ENCODE assay signal across 8 cellular contexts in genomic region chr17:7219812-7220592, GRCh38. TPM values are rescaled to one million over a fixed set of nuclear protein-coding genes. Genes with fewer than 3 reads are reported as not detected.
A peak's percentile ranks its signal among the peaks of the same experiment; 100 is the strongest.
DNase-seq lines count a peak whose midpoint lies in the region; ATAC-seq and TF ChIP-seq lines count a peak whose summit lies in the region.

TSS of gene ACADVL (plus strand) at chr17:7219938. CDS start at chr17:7219985, 47 bp downstream.
TSS of gene DLG4 (minus strand) at chr17:7219836.

- intact Hi-C loops in natural killer cell (cut with micrococcal nuclease), result loop anchor here (5.0 to 10.0 kb wide), 2 partner anchors 32 to 465 kb away; partner anchors contain the start of genes CTDNEP1, ELP5, TP53 and WRAP53

- ATAC-seq in GM19025 (IDR thresholded peaks at IDR 0.05; ENCODE audit: low read depth, unreplicated experiment) (peak; percentile 61), HG03571 (IDR thresholded peaks at IDR 0.05; ENCODE audit: unreplicated experiment) (peak; percentile 44), natural killer cell (peak; percentile 83 to 88 (median 83))
- peak; percentile 80 for ATAC-seq in stimulated activated naive CD8-positive, alpha-beta T cell treated with anti-CD3 and anti-CD28 coated beads, Interleukin-15, Interleukin-2, amounts not matched to agents 100 U/mL and 50 U/mL, for 24 hours

- no peak for TF ChIP-seq CTCF in AG09319 (IDR thresholded peaks at IDR 0.05; ENCODE audit: low read depth, low read length)
- TF ChIP-seq CTCF in RWPE1 (conservative IDR thresholded peaks at IDR 0.05; ENCODE audit: low read depth), result no peak
- no peak for TF ChIP-seq CTCF in natural killer cell (IDR thresholded peaks at IDR 0.05)

- CTCF ChIA-PET in RWPE1 (lab: Yijun Ruan, JAX), result interaction anchor here (0.6 to 1.7 kb wide), 5 partner anchors 12 to 174 kb away, joined by 3 to 8 read pairs (median 4); no protein-coding TSS in a partner anchor

- H3K36me3 Mint-ChIP-seq in natural killer cell, result no peaks in the 10 kb centered on the region

- peaks cover 19 to 49% of the 10 kb centered on the region in 2 donors for H3K4me1 Mint-ChIP-seq in natural killer cell

- no peaks in the 10 kb centered on the region for H3K9me3 Mint-ChIP-seq in natural killer cell

- peaks cover 0 to 4% of the 10 kb centered on the region in 2 donors for H3K27me3 Mint-ChIP-seq in natural killer cell (ENCODE audit: low read depth in 2 of 2)

- peak within 1 kb of the TSS; percentile 94 to 98 for H3K27ac Mint-ChIP-seq in natural killer cell

- H3K27ac ChIP-seq in RWPE1, result peak within 1 kb of the TSS; percentile 99

- peak; percentile 60 for DNase-seq in AG09319 (ENCODE audit: extremely low read depth, low read depth)
- DNase-seq in RWPE1 (ENCODE audit: low spot score), result peak; percentile 87
- peak; percentile 65 for DNase-seq in activated effector memory CD4-positive, alpha-beta T cell treated with Interleukin-2 at 50 U/mL for 16 hours
- DNase-seq in fibroblast of peridontal ligament (ENCODE audit: extremely low read depth), result peak; percentile 79
- peak; percentile 77 for DNase-seq in natural killer cell
- peak; percentile 90 for DNase-seq in stimulated activated naive CD8-positive, alpha-beta T cell treated with anti-CD3 and anti-CD28 coated beads, Interleukin-15, Interleukin-2, amounts not matched to agents 100 U/mL and 50 U/mL, for 24 hours

- peak within 1 kb of the TSS; percentile 98 for H3K4me3 Mint-ChIP-seq in natural killer cell

- POLR2A ChIA-PET in RWPE1 (lab: Yijun Ruan, JAX; ENCODE audit: low non-redundant PET), result interaction anchor here (0.8 to 1.7 kb wide), 4 partner anchors 12 to 234 kb away, joined by 3 to 6 read pairs (median 4); no protein-coding TSS in a partner anchor

RNA-seq across cellular contexts. Expression of gene ACADVL, which starts in this region (rescaled TPM):
- 100 to 1,000 TPM; 439 to 637 (median 607) TPM for total RNA-seq in natural killer cell

RNA-seq across cellular contexts. Expression of gene DLG4, which starts in this region (rescaled TPM):
- 10 to 100 TPM in 1 of 3 donors, 1 to 10 TPM in 2; 6.7 to 11.2 (median 8.6) TPM for total RNA-seq in natural killer cell

Comparison
In these comparisons a context has a peak if more than half of its experiments do, and no peak if none do; other contexts are left out.
1. Peak in every context shown above with its lines: DNase-seq, ATAC-seq and H3K27ac ChIP-seq.